In the genomic region with DNA sequence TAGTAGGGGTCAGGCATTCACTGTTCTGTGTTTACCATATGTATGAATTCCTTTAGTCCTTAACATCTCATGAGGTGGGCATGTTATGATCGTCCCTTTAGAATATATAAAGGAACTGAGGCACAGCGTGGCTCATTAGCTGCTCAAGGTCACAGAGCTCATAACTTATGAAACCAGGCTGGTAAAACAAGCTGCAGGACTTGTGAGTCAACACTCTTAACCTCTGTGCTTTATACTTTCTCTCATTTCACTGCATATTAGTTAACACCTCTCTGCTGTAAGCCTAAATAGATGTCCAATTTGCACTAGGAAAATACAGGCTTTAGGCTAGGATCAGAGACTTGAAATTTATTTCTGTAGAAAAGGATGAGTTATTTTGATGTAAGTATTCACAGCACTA, we compare ENCODE assay signal across 24 cellular contexts.
"Had no signal": no experiment of that assay in that cellular context is flagged by ENCODE, and none has a peak within 500 bp of the region (broad histone marks: within the 10 kb centered on the region; RNA-seq: fewer than 3 reads in every experiment).

No MANE protein-coding gene starts in this region.

- DNase-seq: cortex of kidney; effector memory CD8-positive, alpha-beta T cell; foreskin fibroblast; gastrocnemius medialis; head of caudate nucleus; kidney; mucosa of descending colon; naive B cell; right cardiac atrium; sigmoid colon; stimulated activated CD4-positive, alpha-beta T cell treated with anti-CD3 and anti-CD28 coated beads, Interleukin-4, amount 100 ng/mL, for 4 hours; stimulated activated naive B cell treated with anti-CD40 and anti-IgM and Interleukin-4, amounts not matched to agents 10 μg/mL and 1 μg/mL and 100 μg/mL, for 72 hours; upper lobe of left lung had no signal

- H3K36me3 ChIP-seq: gastrocnemius medialis, neural progenitor cell, prostate gland, sigmoid colon, thoracic aorta, tibial nerve, upper lobe of left lung had no signal

- H3K27ac Mint-ChIP-seq: effector memory CD8-positive, alpha-beta T cell; memory B cell; mesothelial cell of epicardium; nephron; neural progenitor cell; stimulated activated naive B cell treated with anti-CD40 and anti-IgM and Interleukin-4, amounts not matched to agents 10 μg/mL and 1 μg/mL and 100 μg/mL, for 72 hours; stimulated activated naive CD8-positive, alpha-beta T cell treated with anti-CD3 and anti-CD28 coated beads, Interleukin-15, Interleukin-2, amounts not matched to agents 100 ng/mL and 50 ng/mL, for 24 hours had no signal

- H3K27me3 ChIP-seq: gastrocnemius medialis, neural progenitor cell, sigmoid colon, tibial nerve, upper lobe of left lung had no signal

- H3K4me3 ChIP-seq: gastrocnemius medialis, lung, mucosa of descending colon, neural progenitor cell, prostate gland, sigmoid colon, thoracic aorta, tibial nerve, upper lobe of left lung had no signal

- H3K4me3 Mint-ChIP-seq: effector memory CD8-positive, alpha-beta T cell; memory B cell; mesothelial cell of epicardium; naive B cell; nephron; neural progenitor cell; stimulated activated naive CD8-positive, alpha-beta T cell treated with anti-CD3 and anti-CD28 coated beads, Interleukin-15, Interleukin-2, amounts not matched to agents 100 ng/mL and 50 ng/mL, for 24 hours had no signal

- H3K9me3 ChIP-seq: gastrocnemius medialis, mucosa of descending colon, prostate gland, sigmoid colon, thoracic aorta, tibial nerve, upper lobe of left lung had no signal

- FAIRE-seq: kidney, urothelium cell line had no signal

- H3K9ac ChIP-seq: neural progenitor cell had no signal

- H3K27ac ChIP-seq: gastrocnemius medialis, neural progenitor cell, prostate gland, sigmoid colon, thoracic aorta, tibial nerve, upper lobe of left lung had no signal

- H3K36me3 Mint-ChIP-seq: memory B cell; mesothelial cell of epicardium; neural progenitor cell; stimulated activated naive B cell treated with anti-CD40 and anti-IgM and Interleukin-4, amounts not matched to agents 10 μg/mL and 1 μg/mL and 100 μg/mL, for 72 hours had no signal

- H3K27me3 Mint-ChIP-seq: effector memory CD8-positive, alpha-beta T cell; memory B cell; naive B cell; stimulated activated naive B cell treated with anti-CD40 and anti-IgM and Interleukin-4, amounts not matched to agents 10 μg/mL and 1 μg/mL and 100 μg/mL, for 72 hours; stimulated activated naive CD8-positive, alpha-beta T cell treated with anti-CD3 and anti-CD28 coated beads, Interleukin-15, Interleukin-2, amounts not matched to agents 100 ng/mL and 50 ng/mL, for 24 hours had no signal

- H3K4me2 ChIP-seq: neural progenitor cell had no signal

- H3K9me3 Mint-ChIP-seq: effector memory CD8-positive, alpha-beta T cell; memory B cell; mesothelial cell of epicardium; nephron; neural progenitor cell; stimulated activated naive B cell treated with anti-CD40 and anti-IgM and Interleukin-4, amounts not matched to agents 10 μg/mL and 1 μg/mL and 100 μg/mL, for 72 hours; stimulated activated naive CD8-positive, alpha-beta T cell treated with anti-CD3 and anti-CD28 coated beads, Interleukin-15, Interleukin-2, amounts not matched to agents 100 ng/mL and 50 ng/mL, for 24 hours had no signal

- H2AFZ ChIP-seq: neural progenitor cell had no signal

- H3K4me1 ChIP-seq: gastrocnemius medialis, prostate gland had no signal

- ATAC-seq: effector memory CD8-positive, alpha-beta T cell; gastrocnemius medialis; left lobe of liver; mucosa of descending colon; right cardiac atrium had no signal
